13 cellular contexts compared by ENCODE assay signal in the genomic region with DNA sequence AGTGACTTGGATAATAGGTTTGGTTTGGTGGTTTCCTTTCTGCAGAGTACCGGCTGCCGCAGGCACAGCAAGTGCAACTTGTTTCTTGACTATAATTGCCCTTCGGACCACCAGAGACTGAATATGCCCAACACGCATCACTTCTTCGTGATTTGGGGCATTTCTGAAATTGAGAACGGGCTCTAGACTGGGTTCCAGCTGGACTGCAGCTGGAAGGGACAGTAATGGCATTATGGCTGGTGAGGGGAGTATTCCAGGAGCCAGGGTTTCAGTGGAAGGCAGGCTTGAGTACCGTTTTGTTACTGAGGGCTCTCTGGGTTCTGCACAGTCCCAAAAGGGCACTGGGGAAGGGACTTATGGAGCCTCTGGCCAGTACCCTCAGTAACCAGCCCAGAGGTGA. TPM values are rescaled to one million over a fixed set of nuclear protein-coding genes. Genes with fewer than 3 reads are reported as not detected.
A peak's percentile ranks its signal among the peaks of the same experiment; 100 is the strongest.
DNase-seq lines count a peak whose midpoint lies in the region; ATAC-seq, FAIRE-seq and TF ChIP-seq lines count a peak whose summit lies in the region.
"Had no signal": no experiment of that assay in that cellular context is flagged by ENCODE, and none has a peak within 500 bp of the region (broad histone marks: within the 10 kb centered on the region; RNA-seq: fewer than 3 reads in every experiment).

No MANE protein-coding gene starts in this region.

- H3K4me1 ChIP-seq in A549 (peaks cover 28% of the 10 kb centered on the region), GM23248 (ENCODE audit: insufficient read depth) (peaks cover 9% of the 10 kb centered on the region; the same call in 1 of the 2 replicates), astrocyte (ENCODE audit: insufficient read depth, low read length) (peaks cover 13% of the 10 kb centered on the region), trophoblast cell (ENCODE audit: control insufficient read depth in 1 of 2, insufficient read depth in 2 of 2, low read length in 2 of 2) (peaks cover 0 to 2% of the 10 kb centered on the region in 2 experiments), OCI-LY7 (ENCODE audit: insufficient read depth, low read length, poor library complexity, severe bottlenecking) (no peaks in the 10 kb centered on the region)

- H3K4me2 ChIP-seq in A549 (no peak overlapping the region), GM23248 (ENCODE audit: unreplicated experiment) (no peak overlapping the region), astrocyte (ENCODE audit: low read length) (no peak overlapping the region), trophoblast cell (ENCODE audit: low read length) (no peak overlapping the region), OCI-LY7 (ENCODE audit: low read length) (no peak overlapping the region)

- TF ChIP-seq CTCF in A549 (IDR thresholded peaks at IDR 0.05) (no peak), astrocyte (IDR thresholded peaks at IDR 0.05; ENCODE audit: insufficient read depth, low read depth, low read length) (no peak), nephron progenitor cell (IDR thresholded peaks at IDR 0.05) (no peak), OCI-LY7 (conservative IDR thresholded peaks at IDR 0.05; ENCODE audit: low read length) (no peak)

- intact Hi-C loops in OCI-LY7 (cut with micrococcal nuclease; ENCODE audit: unreplicated experiment): no loop called here

- no peak overlapping the region for H3K4ac ChIP-seq in trophoblast cell (ENCODE audit: low read depth, low read length)

- H3K9me3 ChIP-seq in A549: no peaks in the 10 kb centered on the region
- H3K9me3 ChIP-seq in GM23248 (ENCODE audit: low read depth): no peaks in the 10 kb centered on the region
- H3K9me3 ChIP-seq in astrocyte (ENCODE audit: insufficient read depth, low read depth, low read length): no peaks in the 10 kb centered on the region
- no peaks in the 10 kb centered on the region for H3K9me3 ChIP-seq in trophoblast cell (ENCODE audit: insufficient read depth, low read depth, low read length)
- no peaks in the 10 kb centered on the region for H3K9me3 ChIP-seq in OCI-LY7 (ENCODE audit: low read length)

- H3K79me1 ChIP-seq in trophoblast cell (ENCODE audit: low read length): no peaks in the 10 kb centered on the region

- H3K4me3 Mint-ChIP-seq in astrocyte (ENCODE audit: unreplicated experiment) (no peak overlapping the region), nephron progenitor cell (no peak overlapping the region)

- H3K27ac Mint-ChIP-seq in astrocyte (ENCODE audit: unreplicated experiment) (peak overlapping the region; percentile 23), nephron progenitor cell (peak overlapping the region; percentile 94)

- H3F3A ChIP-seq in GM23248 (ENCODE audit: insufficient read depth): peaks cover 71% of the 10 kb centered on the region

- H2AFZ ChIP-seq in GM23248 (no peak overlapping the region), astrocyte (ENCODE audit: low read depth, low read length) (no peak overlapping the region), trophoblast cell (ENCODE audit: insufficient read depth, low read length, poor library complexity) (no peak overlapping the region), OCI-LY7 (ENCODE audit: low read length) (no peak overlapping the region)

- no peak overlapping the region for H4K8ac ChIP-seq in trophoblast cell (ENCODE audit: low read depth, low read length)

- H4K20me1 ChIP-seq in GM23248 (ENCODE audit: insufficient read depth) (no peaks in the 10 kb centered on the region), astrocyte (ENCODE audit: insufficient read depth, low read length) (peaks cover 97% of the 10 kb centered on the region), OCI-LY7 (ENCODE audit: insufficient read depth, low read length) (no peaks in the 10 kb centered on the region)

- H3K9me2 ChIP-seq in GM23248 (ENCODE audit: insufficient read depth): no peaks in the 10 kb centered on the region
- H3K9me2 ChIP-seq in OCI-LY7 (ENCODE audit: insufficient read depth, low read length): no peaks in the 10 kb centered on the region

- POLR2A ChIA-PET in A549 (lab: Yijun Ruan, JAX): interaction anchor here (1.2 to 1.5 kb wide), 2 partner anchors 8 to 40 kb away, joined by 5 to 6 read pairs; a partner anchor contains a TSS
- POLR2A ChIA-PET in OCI-LY7 (lab: Charles Lee): no interaction called here

- 78% methylated on average over 7 of the region's 7 CpGs for WGBS in A549 (ENCODE audit: missing lambda C conversion rate)
- WGBS in GM23248 (ENCODE audit: low coverage in 1 of 2, low lambda C conversion rate in 2 of 2, missing lambda C conversion rate in 2 of 2), 2 experiments: 68 to 72% methylated on average over 7 of the region's 7 CpGs
- WGBS in trophoblast cell (ENCODE audit: extremely low coverage, insufficient coverage, insufficient read length): no CpG with 5 or more reads among the region's 7 CpGs

- peaks cover 4% of the 10 kb centered on the region for H3K36me3 Mint-ChIP-seq in astrocyte (ENCODE audit: low read depth, unreplicated experiment)
- H3K36me3 Mint-ChIP-seq in nephron progenitor cell (ENCODE audit: low read depth): peaks cover 12% of the 10 kb centered on the region

- TF ChIP-seq POLR2A in A549 (IDR thresholded peaks at IDR 0.05; ENCODE audit: low read length): no peak

- FAIRE-seq in A549 (lab: Jason Lieb, UNC) (no peak), astrocyte (lab: Jason Lieb, UNC) (no peak)
- FAIRE-seq: endothelial cell of umbilical vein, H1 had no signal

- H4K12ac ChIP-seq in trophoblast cell (ENCODE audit: low read depth, low read length): no peak overlapping the region

- no peak for TF ChIP-seq EP300 in A549 (IDR thresholded peaks at IDR 0.05)

- in situ Hi-C loops in GM23248 (cut with MboI): loop anchor here (10.0 kb wide), 1 partner anchor 75 kb away; a partner anchor contains a TSS

- H3K27me3 ChIP-seq in GM23248 (replicated peaks; ENCODE audit: insufficient read depth): no peaks in the 10 kb centered on the region
- H3K27me3 ChIP-seq in astrocyte (ENCODE audit: insufficient read depth, low read length): no peaks in the 10 kb centered on the region
- no peaks in the 10 kb centered on the region for H3K27me3 ChIP-seq in trophoblast cell (ENCODE audit: insufficient read depth, low read length)

- H3K79me2 ChIP-seq in GM23248 (ENCODE audit: insufficient read depth): peaks cover 20% of the 10 kb centered on the region
- peaks cover 32% of the 10 kb centered on the region for H3K79me2 ChIP-seq in astrocyte (ENCODE audit: insufficient read depth, low read length)
- no peaks in the 10 kb centered on the region for H3K79me2 ChIP-seq in trophoblast cell (ENCODE audit: control insufficient read depth, insufficient read depth, low read length, poor library complexity)
- H3K79me2 ChIP-seq in OCI-LY7 (ENCODE audit: insufficient read depth, low read depth, low read length): no peaks in the 10 kb centered on the region

- no peak for TF ChIP-seq RAD21 in A549 (conservative IDR thresholded peaks at IDR 0.05 in 1 of 2, IDR thresholded peaks at IDR 0.05 in 1 of 2)

- H3K36me3 ChIP-seq in GM23248 (ENCODE audit: low read depth) (peaks cover 21% of the 10 kb centered on the region; the same call in 1 of the 2 replicates), astrocyte (ENCODE audit: insufficient read depth, low read length) (peaks cover 40% of the 10 kb centered on the region), trophoblast cell (ENCODE audit: control insufficient read depth in 1 of 2, insufficient read depth in 2 of 2, low read length in 2 of 2) (peaks cover 43 to 56% of the 10 kb centered on the region in 2 experiments), OCI-LY7 (ENCODE audit: insufficient read depth, low read length) (no peaks in the 10 kb centered on the region)

- no peak for ATAC-seq in A549

- H3K27ac ChIP-seq in A549: peak overlapping the region in 1 of 2 experiments; percentile 6; a peak in 1 of 6 replicates
- peak overlapping the region; percentile 42 for H3K27ac ChIP-seq in GM23248
- H3K27ac ChIP-seq in astrocyte (ENCODE audit: low read depth, low read length): no peak overlapping the region
- no peak overlapping the region for H3K27ac ChIP-seq in trophoblast cell (ENCODE audit: low read depth, low read length)
- no peak overlapping the region for H3K27ac ChIP-seq in OCI-LY7 (ENCODE audit: low read depth, low read length, poor library complexity, severe bottlenecking)

- no peak overlapping the region for H3K18ac ChIP-seq in trophoblast cell (ENCODE audit: low read length)

- H3K9me3 Mint-ChIP-seq in astrocyte (ENCODE audit: unreplicated experiment) (no peaks in the 10 kb centered on the region), nephron progenitor cell (no peaks in the 10 kb centered on the region)

- H3K9ac ChIP-seq in GM23248: no peak overlapping the region
- H3K9ac ChIP-seq in astrocyte (ENCODE audit: low read length): no peak overlapping the region
- no peak overlapping the region for H3K9ac ChIP-seq in trophoblast cell (ENCODE audit: low read length)

- H3K4me3 ChIP-seq in A549 (no peak overlapping the region), GM23248 (no peak overlapping the region), astrocyte (ENCODE audit: insufficient read depth, low read depth, low read length) (no peak overlapping the region), trophoblast cell (ENCODE audit: low read depth, low read length) (no peak overlapping the region), OCI-LY7 (ENCODE audit: low read depth, low read length, poor library complexity, severe bottlenecking) (no peak overlapping the region)

- H3K27me3 Mint-ChIP-seq in astrocyte (ENCODE audit: low read depth, unreplicated experiment): no peaks in the 10 kb centered on the region
- H3K27me3 Mint-ChIP-seq in nephron progenitor cell (ENCODE audit: low read depth, poor library complexity): no peaks in the 10 kb centered on the region

- CTCF ChIA-PET in A549 (lab: Yijun Ruan, JAX) (interaction anchor here (0.5 to 2.4 kb wide), 17 partner anchors 9 to 290 kb away, joined by 3 to 31 read pairs (median 4); a partner anchor contains a TSS), OCI-LY7 (lab: Charles Lee; ENCODE audit: unreplicated experiment) (no interaction called here)

- BruUV-seq in OCI-LY7 (replicated peaks; lab: Mats Ljungman, UMichigan): no TSS peak

- H2BK12ac ChIP-seq in trophoblast cell (ENCODE audit: low read length): no peak overlapping the region

- H3K4me1 Mint-ChIP-seq in astrocyte (ENCODE audit: low read depth, unreplicated experiment) (peaks cover 15% of the 10 kb centered on the region), nephron progenitor cell (peaks cover 18% of the 10 kb centered on the region)

- H2AK5ac ChIP-seq in trophoblast cell (ENCODE audit: low read length): no peak overlapping the region

- no peak overlapping the region for H4K91ac ChIP-seq in trophoblast cell (ENCODE audit: low read depth, low read length)

- H3K23ac ChIP-seq in trophoblast cell (ENCODE audit: low read length): no peak overlapping the region

- DNase-seq in A549 (ENCODE audit: low read depth in 1 of 2, low spot score in 1 of 2): no peak
- no peak for DNase-seq in GM23248
- no peak for DNase-seq in astrocyte (ENCODE audit: low read depth)
- no peak for DNase-seq in nephron progenitor cell
- no peak for DNase-seq in trophoblast cell
- DNase-seq in iPS-NIHi11 (ENCODE audit: low spot score): no peak
- DNase-seq in MV-4-11 (lab: John Stamatoyannopoulos, UW): no peak
- no peak for DNase-seq in OCI-LY7 (ENCODE audit: low spot score)
- DNase-seq: hypothalamus, mesendoderm, NCI-H1694 had no signal

- H2BK5ac ChIP-seq in trophoblast cell (ENCODE audit: low read depth, low read length, poor library complexity): no peak overlapping the region

- H2BK120ac ChIP-seq in trophoblast cell (ENCODE audit: insufficient read depth, low read length, poor library complexity): no peak overlapping the region

- no peak overlapping the region for H3K14ac ChIP-seq in trophoblast cell (ENCODE audit: low read length)

RNA-seq across cellular contexts. Expression of a gene that starts 40.1 kb away (rescaled TPM):
- polyA plus RNA-seq in A549 (2011; rRNA removed) (425 and 544 TPM in 2 replicates), A549 (2017; fragmentation: RNase III; extraction: RNeasy Plus Mini Kit Qiagen cat#74134 plus additional on column Dnase treatment) (1,014 to 1,239 TPM (median 1,131 TPM) in 3 replicates), GM23248 (2016; fragmentation: Nextera tagmentation; extraction: Ambion mirVana) (610 and 613 TPM in 2 replicates)
- polyA plus RNA-seq in A549 (2012; cell fraction: cytosol; rRNA removed): 291 and 367 TPM in 2 replicates
- 69.9 and 92.9 TPM in 2 replicates for polyA plus RNA-seq in A549 (2012; cell fraction: nucleus; rRNA removed)
- polyA minus RNA-seq in A549 (2011; rRNA and poly(A)+ RNA removed): 40.0 and 44.5 TPM in 2 replicates
- total RNA-seq in GM23248 (2014; rRNA removed; shearing (Covaris generic)): 338 and 360 TPM in 2 replicates
- total RNA-seq in astrocyte (542 and 552 TPM in 2 replicates), OCI-LY7 (2022) (58.1 and 61.2 TPM in 2 replicates)
- polyA plus RNA-seq in trophoblast cell (2013): 565 and 566 TPM in 2 replicates
- total RNA-seq in OCI-LY7 (2014; rRNA removed; shearing (Covaris generic)): 25.5 and 28.0 TPM in 2 replicates
